In genomic region chr10:22489467-22489866, GRCh38 we compare ENCODE assay signal across 1 cellular context.
TF ChIP-seq lines count a peak whose summit lies in the region.

No MANE protein-coding gene starts in this region.

TF ChIP-seq in K562, 482 proteins besides CTCF, POLR2A, EP300 and RAD21 (continued from another document):
- TF ChIP-seq JUND (IDR thresholded peaks at IDR 0.05; ENCODE audit: borderline replicate concordance, low read depth, low read length) (peak; percentile 74), JUND (tag; IDR thresholded peaks at IDR 0.05; ENCODE audit: borderline replicate concordance, low read depth, low read length) (peak; percentile 73; the same call in 2 of the 3 replicates), SMARCE1 (IDR thresholded peaks at IDR 0.05) (peak; percentile 47; the same call in 1 of the 2 replicates), ID3 (CRISPR knock-in tag; IDR thresholded peaks at IDR 0.05) (no peak), ID3 (tag; IDR thresholded peaks at IDR 0.05) (no peak), SAFB2 (IDR thresholded peaks at IDR 0.05; ENCODE audit: borderline replicate concordance, low read depth, low read length, severe bottlenecking) (no peak), SNRNP70 (optimal IDR thresholded peaks at IDR 0.05; ENCODE audit: low read depth, low read length) (no peak), PCBP1 (IDR thresholded peaks at IDR 0.05; ENCODE audit: low read depth, low read length, poor library complexity, severe bottlenecking) (no peak), KDM2B (CRISPR knock-in tag; IDR thresholded peaks at IDR 0.05) (no peak), STAT5B (CRISPR knock-in tag; IDR thresholded peaks at IDR 0.05) (no peak), TBL1XR1 (IDR thresholded peaks at IDR 0.05; ENCODE audit: low read length in 2 of 2) (peak in 1 of 2 experiments; percentile 37; a peak in 1 of 4 replicates), ZNF253 (CRISPR knock-in tag; conservative IDR thresholded peaks at IDR 0.05) (no peak), SRSF7 (optimal IDR thresholded peaks at IDR 0.05; ENCODE audit: low read depth, low read length) (no peak), WHSC1 (IDR thresholded peaks at IDR 0.05; ENCODE audit: low read length) (no peak), RFX7 (CRISPR knock-in tag; IDR thresholded peaks at IDR 0.05) (no peak), ARID1B (IDR thresholded peaks at IDR 0.05) (peak; percentile 45; the same call in 1 of the 2 replicates), ATF4 (CRISPR knock-in tag; IDR thresholded peaks at IDR 0.05) (peak; percentile 60), ZNF551 (CRISPR knock-in tag; IDR thresholded peaks at IDR 0.05) (no peak), ATF7 (IDR thresholded peaks at IDR 0.05) (peak; percentile 51; the same call in 1 of the 2 replicates), ZEB2 (IDR thresholded peaks at IDR 0.05) (no peak), HLTF (IDR thresholded peaks at IDR 0.05) (no peak), BHLHE40 (IDR thresholded peaks at IDR 0.05; ENCODE audit: low read length) (no peak), HDAC8 (tag; IDR thresholded peaks at IDR 0.05) (no peak), MTA1 (IDR thresholded peaks at IDR 0.05; ENCODE audit: borderline replicate concordance) (no peak), TCF3 (CRISPR knock-in tag; IDR thresholded peaks at IDR 0.05) (peak; percentile 53), CTBP1 (IDR thresholded peaks at IDR 0.05; ENCODE audit: borderline replicate concordance) (no peak), TRIM24 (IDR thresholded peaks at IDR 0.05) (no peak), NELFE (IDR thresholded peaks at IDR 0.05; ENCODE audit: insufficient read depth, insufficient read length) (no peak), BCL6 (CRISPR knock-in tag; IDR thresholded peaks at IDR 0.05) (no peak), FOXA3 (CRISPR knock-in tag; conservative IDR thresholded peaks at IDR 0.05 in 1 of 2, IDR thresholded peaks at IDR 0.05 in 1 of 2) (peak in 1 of 2 experiments; percentile 50; a peak in 1 of 4 replicates), JUN (IDR thresholded peaks at IDR 0.05; ENCODE audit: borderline replicate concordance, low read depth, low read length) (0 out of 2 replicates have a peak, but pooled peaks have one; percentile 9), JUN (CRISPR knock-in tag; IDR thresholded peaks at IDR 0.05; ENCODE audit: borderline replicate concordance) (no peak), NFE2L1 (tag; IDR thresholded peaks at IDR 0.05; ENCODE audit: borderline replicate concordance, low read depth) (no peak), PHB2 (IDR thresholded peaks at IDR 0.05; ENCODE audit: low read depth) (no peak), MAFF (IDR thresholded peaks at IDR 0.05; ENCODE audit: low read length) (no peak), ZNF830 (CRISPR knock-in tag; IDR thresholded peaks at IDR 0.05) (no peak), PHB (CRISPR knock-in tag; IDR thresholded peaks at IDR 0.05) (no peak)
